In the genomic region with DNA sequence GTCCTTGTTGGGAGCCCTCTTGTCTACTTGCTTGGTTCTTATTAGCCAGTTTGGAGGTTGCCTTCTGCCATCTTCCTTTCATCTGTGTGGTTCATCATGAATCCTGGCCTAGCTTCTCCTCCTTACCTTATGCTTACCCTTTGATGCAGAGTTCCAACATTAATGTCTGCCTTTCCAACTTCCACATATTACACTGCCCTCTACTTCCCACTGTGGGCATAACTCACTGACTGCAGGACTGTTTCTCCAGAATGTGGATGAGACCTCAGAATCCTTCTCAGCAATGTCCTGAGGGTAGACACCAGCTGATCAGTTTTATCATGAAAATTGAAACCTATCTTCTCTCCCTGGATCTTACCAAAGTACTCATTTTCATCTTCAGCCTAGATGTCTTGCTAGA, we compare ENCODE assay signal across 15 cellular contexts.
DNase-seq lines count a peak whose midpoint lies in the region; ATAC-seq and TF ChIP-seq lines count a peak whose summit lies in the region.
"Had no signal": no experiment of that assay in that cellular context is flagged by ENCODE, and none has a peak within 500 bp of the region (broad histone marks: within the 10 kb centered on the region; RNA-seq: fewer than 3 reads in every experiment).

No MANE protein-coding gene starts in this region.

- peak in 1 of 2 donors; percentile 46 for DNase-seq in cardiac muscle cell (ENCODE audit: low read depth in 1 of 2, low spot score in 1 of 2)
- no peak for DNase-seq in right atrium auricular region (ENCODE audit: low spot score)
- DNase-seq in astrocyte of the cerebellum (ENCODE audit: low read depth) = no peak
- no peak for DNase-seq in hepatocyte (ENCODE audit: low spot score)
- no peak for DNase-seq in upper lobe of left lung
- no peak for DNase-seq in prostate gland (ENCODE audit: low spot score)
- no peak for DNase-seq in activated T-helper 1 cell treated with anti-CD3 and anti-CD28 coated beads, Interleukin-12 subunit alpha, Interleukin-12 subunit beta, Interleukin-2, Interleukin-4 antibody, amounts not matched to agents 30 ng/mL and 10 ng/mL and 1 ng/mL, durations not matched to agents 14 hours and 24 hours and 36 hours (ENCODE audit: low spot score)
- DNase-seq in NCI-H774 (lab: John Stamatoyannopoulos, UW) = no peak
- DNase-seq: adrenal gland; immature natural killer cell; NCI-H2227 treated with DMSO at 0.1 percent for 48 hours; stimulated activated CD4-positive, alpha-beta T cell treated with anti-CD3 and anti-CD28 coated beads, Interleukin-12 subunit alpha, Interleukin-12 subunit beta, amount 100 ng/mL, for 4 hours had no signal

- no peak overlapping the region for H3K27ac Mint-ChIP-seq in activated T-helper 1 cell treated with anti-CD3 and anti-CD28 coated beads, Interleukin-12 subunit alpha, Interleukin-12 subunit beta, Interleukin-2, Interleukin-4 antibody, amounts not matched to agents 30 ng/mL and 10 ng/mL and 1 ng/mL, durations not matched to agents 14 hours and 24 hours and 36 hours
- H3K27ac Mint-ChIP-seq: immature natural killer cell; natural killer cell treated with Interleukin-12 subunit alpha and Interleukin-12 subunit beta and Interleukin-15 and Interleukin-18, amount 100 ng/mL, for 72 hours had no signal

- H3K4me1 ChIP-seq in cardiac muscle cell (ENCODE audit: low read depth) = no peaks in the 10 kb centered on the region
- peaks cover 0 to 6% of the 10 kb centered on the region in 2 donors for H3K4me1 ChIP-seq in right atrium auricular region
- H3K4me1 ChIP-seq in hepatocyte (ENCODE audit: insufficient read depth) = no peaks in the 10 kb centered on the region
- peaks cover 3 to 6% (median 4%) of the 10 kb centered on the region in 4 donors for H3K4me1 ChIP-seq in upper lobe of left lung
- no peaks in the 10 kb centered on the region for H3K4me1 ChIP-seq in prostate gland (replicated peaks)
- H3K4me1 ChIP-seq: adrenal gland had no signal

- H3K27me3 ChIP-seq in cardiac muscle cell (no peaks in the 10 kb centered on the region), right atrium auricular region (no peaks in the 10 kb centered on the region), hepatocyte (no peaks in the 10 kb centered on the region), upper lobe of left lung (no peaks in the 10 kb centered on the region), prostate gland (replicated peaks; ENCODE audit: insufficient read depth) (no peaks in the 10 kb centered on the region)
- H3K27me3 ChIP-seq: adrenal gland; BLaER1 treated with 17β-estradiol and CSF1 and Interleukin-3, amounts not matched to agents 10 nM and 100 nM had no signal

- no peaks in the 10 kb centered on the region for H3K9me3 Mint-ChIP-seq in activated T-helper 1 cell treated with anti-CD3 and anti-CD28 coated beads, Interleukin-12 subunit alpha, Interleukin-12 subunit beta, Interleukin-2, Interleukin-4 antibody, amounts not matched to agents 30 ng/mL and 10 ng/mL and 1 ng/mL, durations not matched to agents 14 hours and 24 hours and 36 hours
- H3K9me3 Mint-ChIP-seq: natural killer cell treated with Interleukin-12 subunit alpha and Interleukin-12 subunit beta and Interleukin-15 and Interleukin-18, amount 100 ng/mL, for 72 hours had no signal

- H3K9me3 ChIP-seq in cardiac muscle cell (ENCODE audit: low read depth) = no peaks in the 10 kb centered on the region
- no peaks in the 10 kb centered on the region for H3K9me3 ChIP-seq in right atrium auricular region
- no peaks in the 10 kb centered on the region for H3K9me3 ChIP-seq in hepatocyte (ENCODE audit: low read depth)
- H3K9me3 ChIP-seq in upper lobe of left lung = no peaks in the 10 kb centered on the region
- no peaks in the 10 kb centered on the region for H3K9me3 ChIP-seq in prostate gland
- H3K9me3 ChIP-seq: adrenal gland; BLaER1 treated with 17β-estradiol and CSF1 and Interleukin-3, amounts not matched to agents 10 nM and 100 nM had no signal

- no peak overlapping the region for H3K27ac ChIP-seq in cardiac muscle cell
- H3K27ac ChIP-seq in right atrium auricular region = no peak overlapping the region
- H3K27ac ChIP-seq in hepatocyte = no peak overlapping the region
- peak overlapping the region in 1 of 4 donors; percentile 68 for H3K27ac ChIP-seq in upper lobe of left lung
- H3K27ac ChIP-seq in prostate gland = no peak overlapping the region
- H3K27ac ChIP-seq: adrenal gland; BLaER1 treated with 17β-estradiol and CSF1 and Interleukin-3, amounts not matched to agents 10 nM and 100 nM; KMS-11 had no signal

- TF ChIP-seq EP300 in upper lobe of left lung (IDR thresholded peaks at IDR 0.05) = no peak

- H3K36me3 ChIP-seq in cardiac muscle cell (no peaks in the 10 kb centered on the region), right atrium auricular region (no peaks in the 10 kb centered on the region), hepatocyte (replicated peaks; ENCODE audit: insufficient read depth, low read depth) (no peaks in the 10 kb centered on the region), upper lobe of left lung (no peaks in the 10 kb centered on the region), prostate gland (no peaks in the 10 kb centered on the region)
- H3K36me3 ChIP-seq: adrenal gland; BLaER1 treated with 17β-estradiol and CSF1 and Interleukin-3, amounts not matched to agents 10 nM and 100 nM had no signal

- no peak overlapping the region for H3K4me3 Mint-ChIP-seq in activated T-helper 1 cell treated with anti-CD3 and anti-CD28 coated beads, Interleukin-12 subunit alpha, Interleukin-12 subunit beta, Interleukin-2, Interleukin-4 antibody, amounts not matched to agents 30 ng/mL and 10 ng/mL and 1 ng/mL, durations not matched to agents 14 hours and 24 hours and 36 hours
- H3K4me3 Mint-ChIP-seq: immature natural killer cell; natural killer cell treated with Interleukin-12 subunit alpha and Interleukin-12 subunit beta and Interleukin-15 and Interleukin-18, amount 100 ng/mL, for 72 hours had no signal

- H3K27me3 Mint-ChIP-seq in activated T-helper 1 cell treated with anti-CD3 and anti-CD28 coated beads, Interleukin-12 subunit alpha, Interleukin-12 subunit beta, Interleukin-2, Interleukin-4 antibody, amounts not matched to agents 30 ng/mL and 10 ng/mL and 1 ng/mL, durations not matched to agents 14 hours and 24 hours and 36 hours (ENCODE audit: insufficient read depth) = no peaks in the 10 kb centered on the region

- H3K9me2 ChIP-seq in hepatocyte (replicated peaks; ENCODE audit: insufficient read depth) = no peaks in the 10 kb centered on the region

- H3K4me3 ChIP-seq in cardiac muscle cell (no peak overlapping the region), right atrium auricular region (no peak overlapping the region), astrocyte of the cerebellum (ENCODE audit: low read depth, low read length) (no peak overlapping the region), hepatocyte (no peak overlapping the region), upper lobe of left lung (no peak overlapping the region), prostate gland (no peak overlapping the region)
- H3K4me3 ChIP-seq: adrenal gland; BLaER1 treated with 17β-estradiol and CSF1 and Interleukin-3, amounts not matched to agents 10 nM and 100 nM had no signal

- intact Hi-C loops in prostate gland (cut with DNase I) = no loop called here
- intact Hi-C loops in activated T-helper 1 cell treated with anti-CD3 and anti-CD28 coated beads, Interleukin-12 subunit alpha, Interleukin-12 subunit beta, Interleukin-2, Interleukin-4 antibody, amounts not matched to agents 30 ng/mL and 10 ng/mL and 1 ng/mL, durations not matched to agents 14 hours and 24 hours and 36 hours (cut with micrococcal nuclease) = no loop called here

- peak; percentile 47 for TF ChIP-seq CTCF in cardiac muscle cell (IDR thresholded peaks at IDR 0.05; ENCODE audit: low read depth, low read length)
- peak in 1 of 2 donors; percentile 22 for TF ChIP-seq CTCF in right atrium auricular region (IDR thresholded peaks at IDR 0.05)
- TF ChIP-seq CTCF in astrocyte of the cerebellum (IDR thresholded peaks at IDR 0.05; ENCODE audit: low read depth, low read length, missing control alignments) = peak; percentile 41
- peak; percentile 30 for TF ChIP-seq CTCF in hepatocyte (IDR thresholded peaks at IDR 0.05; ENCODE audit: poor library complexity)
- TF ChIP-seq CTCF in upper lobe of left lung (IDR thresholded peaks at IDR 0.05) = peak in 4 of 6 experiments; percentile 13 to 35 (median 26)
- TF ChIP-seq CTCF in prostate gland (IDR thresholded peaks at IDR 0.05) = peak in 1 of 4 experiments; percentile 29

- no peaks in the 10 kb centered on the region for H3K36me3 Mint-ChIP-seq in activated T-helper 1 cell treated with anti-CD3 and anti-CD28 coated beads, Interleukin-12 subunit alpha, Interleukin-12 subunit beta, Interleukin-2, Interleukin-4 antibody, amounts not matched to agents 30 ng/mL and 10 ng/mL and 1 ng/mL, durations not matched to agents 14 hours and 24 hours and 36 hours (ENCODE audit: low read depth)
- H3K36me3 Mint-ChIP-seq: immature natural killer cell; natural killer cell treated with Interleukin-12 subunit alpha and Interleukin-12 subunit beta and Interleukin-15 and Interleukin-18, amount 100 ng/mL, for 72 hours had no signal

- TF ChIP-seq POLR2A in upper lobe of left lung (IDR thresholded peaks at IDR 0.05) (no peak), prostate gland (IDR thresholded peaks at IDR 0.05) (no peak)

- no peak overlapping the region for H3K4me2 ChIP-seq in hepatocyte
- H3K4me2 ChIP-seq: BLaER1 treated with 17β-estradiol and CSF1 and Interleukin-3, amounts not matched to agents 10 nM and 100 nM; KMS-11 had no signal

- H4K20me1 ChIP-seq in hepatocyte (ENCODE audit: insufficient read depth, poor library complexity, severe bottlenecking) = no peaks in the 10 kb centered on the region
- H4K20me1 ChIP-seq: BLaER1 treated with 17β-estradiol and CSF1 and Interleukin-3, amounts not matched to agents 10 nM and 100 nM had no signal

- no peak overlapping the region for H2AFZ ChIP-seq in hepatocyte

- H3K4me1 Mint-ChIP-seq in activated T-helper 1 cell treated with anti-CD3 and anti-CD28 coated beads, Interleukin-12 subunit alpha, Interleukin-12 subunit beta, Interleukin-2, Interleukin-4 antibody, amounts not matched to agents 30 ng/mL and 10 ng/mL and 1 ng/mL, durations not matched to agents 14 hours and 24 hours and 36 hours (ENCODE audit: low read depth) = no peaks in the 10 kb centered on the region
- H3K4me1 Mint-ChIP-seq: immature natural killer cell had no signal

- in situ Hi-C loops in astrocyte of the cerebellum (cut with HindIII; ENCODE audit: low sequenced_read_pairs) = no loop called here

- H3K79me2 ChIP-seq in hepatocyte = no peaks in the 10 kb centered on the region

- no peak for ATAC-seq in upper lobe of left lung (ENCODE audit: low FRiP score in 2 of 2)
- ATAC-seq: natural killer cell treated with Interleukin-12 subunit alpha and Interleukin-12 subunit beta and Interleukin-15 and Interleukin-18, amount 100 ng/mL, for 72 hours had no signal
